In genomic region chr15:88736204-88736603, GRCh38 we compare ENCODE assay signal across 14 cellular contexts.
DNase-seq lines count a peak whose midpoint lies in the region; TF ChIP-seq lines count a peak whose summit lies in the region.
"Had no signal": no experiment of that assay in that cellular context is flagged by ENCODE, and none has a peak within 500 bp of the region (broad histone marks: within the 10 kb centered on the region; RNA-seq: fewer than 3 reads in every experiment).

No MANE protein-coding gene starts in this region.

- intact Hi-C loops in vagina (cut with DNase I) (no loop called here), head of caudate nucleus (cut with DNase I) (no loop called here), thyroid gland (cut with DNase I) (no loop called here)

- H3K9me3 ChIP-seq in HEK293 (ENCODE audit: control insufficient read depth, insufficient read depth, low read depth, low read length): no peaks in the 10 kb centered on the region; the same call in 1 of the 2 replicates
- H3K9me3 ChIP-seq in osteoblast (ENCODE audit: low read depth, low read length): no peaks in the 10 kb centered on the region
- H3K9me3 ChIP-seq in vagina: no peaks in the 10 kb centered on the region
- no peaks in the 10 kb centered on the region for H3K9me3 ChIP-seq in thyroid gland

- no peak overlapping the region for H3K27ac ChIP-seq in HEK293 (ENCODE audit: extremely low read depth, low read depth, low read length)
- H3K27ac ChIP-seq in osteoblast (ENCODE audit: low read depth, low read length): no peak overlapping the region
- no peak overlapping the region for H3K27ac ChIP-seq in vagina
- no peak overlapping the region for H3K27ac ChIP-seq in thyroid gland
- H3K27ac ChIP-seq: BLaER1 treated with 17β-estradiol and CSF1 and Interleukin-3, amounts not matched to agents 10 nM and 100 nM; HL-60 had no signal

- POLR2A ChIA-PET in HEK293 (lab: Yijun Ruan, JAX): no interaction called here

- H2AFZ ChIP-seq in osteoblast (ENCODE audit: low read length): peak overlapping the region; percentile 37

- no peaks in the 10 kb centered on the region for H3K27me3 ChIP-seq in osteoblast (ENCODE audit: insufficient read depth, low read length)
- no peaks in the 10 kb centered on the region for H3K27me3 ChIP-seq in vagina
- H3K27me3 ChIP-seq in thyroid gland: no peaks in the 10 kb centered on the region
- H3K27me3 ChIP-seq: BLaER1 treated with 17β-estradiol and CSF1 and Interleukin-3, amounts not matched to agents 10 nM and 100 nM had no signal

- H3K4me1 ChIP-seq in HEK293 (ENCODE audit: control insufficient read depth, insufficient read depth, low read length) (no peaks in the 10 kb centered on the region), osteoblast (ENCODE audit: insufficient read depth, low read length) (peaks cover 12% of the 10 kb centered on the region), vagina (no peaks in the 10 kb centered on the region), thyroid gland (no peaks in the 10 kb centered on the region)
- H3K4me1 ChIP-seq: BLaER1 treated with 17β-estradiol and CSF1 and Interleukin-3, amounts not matched to agents 10 nM and 100 nM had no signal

- TF ChIP-seq POLR2A in vagina (IDR thresholded peaks at IDR 0.05) (no peak), thyroid gland (IDR thresholded peaks at IDR 0.05) (no peak)

- no peaks in the 10 kb centered on the region for H3K79me2 ChIP-seq in osteoblast (ENCODE audit: insufficient read depth, low read length)

- H3K36me3 ChIP-seq in HEK293 (ENCODE audit: control insufficient read depth in 2 of 2, insufficient read depth in 1 of 2, low read length in 2 of 2) (no peaks in the 10 kb centered on the region), osteoblast (ENCODE audit: insufficient read depth, low read length) (no peaks in the 10 kb centered on the region), vagina (no peaks in the 10 kb centered on the region), thyroid gland (no peaks in the 10 kb centered on the region)
- H3K36me3 ChIP-seq: BLaER1 treated with 17β-estradiol and CSF1 and Interleukin-3, amounts not matched to agents 10 nM and 100 nM had no signal

- 0% methylated on average over 1 of the region's 1 CpG; no CpG with 5 or more reads in 1 of the 2 donors for WGBS in thyroid gland, 2 donors

- no peaks in the 10 kb centered on the region for H4K20me1 ChIP-seq in osteoblast (ENCODE audit: insufficient read depth, low read length)
- H4K20me1 ChIP-seq: BLaER1 treated with 17β-estradiol and CSF1 and Interleukin-3, amounts not matched to agents 10 nM and 100 nM had no signal

- H3K4me3 ChIP-seq in HEK293 (ENCODE audit: low read depth, low read length) (no peak overlapping the region), osteoblast (ENCODE audit: insufficient read depth, low read length) (no peak overlapping the region), vagina (no peak overlapping the region), thyroid gland (replicated peaks in 1 of 3) (no peak overlapping the region)
- H3K4me3 ChIP-seq: BLaER1 treated with 17β-estradiol and CSF1 and Interleukin-3, amounts not matched to agents 10 nM and 100 nM; GM12878 had no signal

- DNase-seq in ELF-1 (ENCODE audit: low read depth, low spot score) (peak; percentile 22), osteoblast (ENCODE audit: insufficient read length, low spot score, missing footprints) (no peak), vagina (ENCODE audit: extremely low spot score in 2 of 2) (peak; percentile 37 to 87), head of caudate nucleus (no peak), thyroid gland (no peak)
- DNase-seq: Calu3; CD8-positive, alpha-beta T cell; DMS79 treated with DMSO at 0.1 percent for 48 hours; HCEC 1CT; HFFc6 had no signal

- CTCF ChIA-PET in HEK293 (lab: Yijun Ruan, JAX): interaction anchor here (0.6 to 1.0 kb wide), 2 partner anchors 17 to 83 kb away, joined by 3 read pairs; no protein-coding TSS in a partner anchor

- TF ChIP-seq CTCF in HEK293 (tag by site-specific recombination; IDR thresholded peaks at IDR 0.05) (no peak), osteoblast (IDR thresholded peaks at IDR 0.05; ENCODE audit: extremely low read depth, low read depth, low read length) (no peak), vagina (IDR thresholded peaks at IDR 0.05) (no peak), thyroid gland (IDR thresholded peaks at IDR 0.05) (no peak)

- H3K4me2 ChIP-seq in osteoblast (ENCODE audit: insufficient read depth, low read length): no peak overlapping the region
- H3K4me2 ChIP-seq: BLaER1 treated with 17β-estradiol and CSF1 and Interleukin-3, amounts not matched to agents 10 nM and 100 nM had no signal

TF ChIP-seq in HEK293, 187 proteins besides CTCF, POLR2A, EP300 and RAD21:
- TF ChIP-seq ZNF311 (tag by site-specific recombination; IDR thresholded peaks at IDR 0.05; ENCODE audit: borderline replicate concordance) (no peak), ZIC2 (tag by site-specific recombination; IDR thresholded peaks at IDR 0.05) (peak; percentile 57)

Comparison
In these comparisons a context has a peak if more than half of its experiments do, and no peak if none do; other contexts are left out.
1. DNase-seq: peak in ELF-1 (single experiment) and vagina (2 of 2); none in osteoblast (single experiment), head of caudate nucleus (0 of 42) and thyroid gland (0 of 2).